Comparison of ENCODE assay signal across 1 cellular context in the genomic region with DNA sequence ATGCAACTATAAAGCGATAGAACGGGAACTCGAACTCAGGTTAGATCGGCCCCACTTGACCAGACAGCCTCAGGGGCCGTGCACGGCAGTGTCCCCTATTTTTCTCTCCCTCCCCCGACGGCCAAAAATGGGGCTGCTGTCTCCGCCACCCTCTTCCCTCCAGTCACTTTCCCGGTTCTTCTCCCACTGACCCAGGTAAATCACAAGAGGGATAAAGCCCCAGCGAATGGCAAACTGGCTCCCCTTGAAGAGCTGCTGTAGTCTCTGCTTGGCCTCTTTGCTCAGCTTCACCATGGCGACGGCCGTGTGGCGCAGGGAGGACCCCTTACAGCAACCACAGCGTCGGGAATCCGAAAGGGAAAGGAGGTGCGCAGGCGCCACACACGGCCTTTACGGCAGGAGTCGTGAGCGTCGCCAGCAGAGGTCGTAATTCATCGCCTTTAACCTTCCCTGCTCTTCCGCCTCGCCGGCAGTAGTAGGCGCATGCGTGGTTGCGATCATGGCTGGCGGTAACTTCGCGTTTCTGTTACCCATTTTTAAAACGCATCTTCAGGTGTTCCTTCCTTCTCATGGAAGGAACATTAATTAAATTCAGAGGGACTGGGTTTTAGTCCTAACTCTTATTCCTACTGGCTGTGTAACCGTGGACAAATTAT.
TF ChIP-seq lines count a peak whose summit lies in the region.

A gene (minus strand): TSS at position 364 of the 656 bp plus-strand sequence. CDS start 70 bp downstream, at position 294.

TF ChIP-seq in HCT116, 20 proteins besides CTCF, POLR2A, EP300 and RAD21 (continued from another document):
- TF ChIP-seq, protein P1, sequence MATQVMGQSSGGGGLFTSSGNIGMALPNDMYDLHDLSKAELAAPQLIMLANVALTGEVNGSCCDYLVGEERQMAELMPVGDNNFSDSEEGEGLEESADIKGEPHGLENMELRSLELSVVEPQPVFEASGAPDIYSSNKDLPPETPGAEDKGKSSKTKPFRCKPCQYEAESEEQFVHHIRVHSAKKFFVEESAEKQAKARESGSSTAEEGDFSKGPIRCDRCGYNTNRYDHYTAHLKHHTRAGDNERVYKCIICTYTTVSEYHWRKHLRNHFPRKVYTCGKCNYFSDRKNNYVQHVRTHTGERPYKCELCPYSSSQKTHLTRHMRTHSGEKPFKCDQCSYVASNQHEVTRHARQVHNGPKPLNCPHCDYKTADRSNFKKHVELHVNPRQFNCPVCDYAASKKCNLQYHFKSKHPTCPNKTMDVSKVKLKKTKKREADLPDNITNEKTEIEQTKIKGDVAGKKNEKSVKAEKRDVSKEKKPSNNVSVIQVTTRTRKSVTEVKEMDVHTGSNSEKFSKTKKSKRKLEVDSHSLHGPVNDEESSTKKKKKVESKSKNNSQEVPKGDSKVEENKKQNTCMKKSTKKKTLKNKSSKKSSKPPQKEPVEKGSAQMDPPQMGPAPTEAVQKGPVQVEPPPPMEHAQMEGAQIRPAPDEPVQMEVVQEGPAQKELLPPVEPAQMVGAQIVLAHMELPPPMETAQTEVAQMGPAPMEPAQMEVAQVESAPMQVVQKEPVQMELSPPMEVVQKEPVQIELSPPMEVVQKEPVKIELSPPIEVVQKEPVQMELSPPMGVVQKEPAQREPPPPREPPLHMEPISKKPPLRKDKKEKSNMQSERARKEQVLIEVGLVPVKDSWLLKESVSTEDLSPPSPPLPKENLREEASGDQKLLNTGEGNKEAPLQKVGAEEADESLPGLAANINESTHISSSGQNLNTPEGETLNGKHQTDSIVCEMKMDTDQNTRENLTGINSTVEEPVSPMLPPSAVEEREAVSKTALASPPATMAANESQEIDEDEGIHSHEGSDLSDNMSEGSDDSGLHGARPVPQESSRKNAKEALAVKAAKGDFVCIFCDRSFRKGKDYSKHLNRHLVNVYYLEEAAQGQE (IDR thresholded peaks at IDR 0.05; ENCODE audit: low read depth), result no peak
- TF ChIP-seq JUND (IDR thresholded peaks at IDR 0.05), result no peak
- TF ChIP-seq, protein P2, sequence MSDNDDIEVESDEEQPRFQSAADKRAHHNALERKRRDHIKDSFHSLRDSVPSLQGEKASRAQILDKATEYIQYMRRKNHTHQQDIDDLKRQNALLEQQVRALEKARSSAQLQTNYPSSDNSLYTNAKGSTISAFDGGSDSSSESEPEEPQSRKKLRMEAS (IDR thresholded peaks at IDR 0.05), result peak; percentile 82
- TF ChIP-seq, protein P3, sequence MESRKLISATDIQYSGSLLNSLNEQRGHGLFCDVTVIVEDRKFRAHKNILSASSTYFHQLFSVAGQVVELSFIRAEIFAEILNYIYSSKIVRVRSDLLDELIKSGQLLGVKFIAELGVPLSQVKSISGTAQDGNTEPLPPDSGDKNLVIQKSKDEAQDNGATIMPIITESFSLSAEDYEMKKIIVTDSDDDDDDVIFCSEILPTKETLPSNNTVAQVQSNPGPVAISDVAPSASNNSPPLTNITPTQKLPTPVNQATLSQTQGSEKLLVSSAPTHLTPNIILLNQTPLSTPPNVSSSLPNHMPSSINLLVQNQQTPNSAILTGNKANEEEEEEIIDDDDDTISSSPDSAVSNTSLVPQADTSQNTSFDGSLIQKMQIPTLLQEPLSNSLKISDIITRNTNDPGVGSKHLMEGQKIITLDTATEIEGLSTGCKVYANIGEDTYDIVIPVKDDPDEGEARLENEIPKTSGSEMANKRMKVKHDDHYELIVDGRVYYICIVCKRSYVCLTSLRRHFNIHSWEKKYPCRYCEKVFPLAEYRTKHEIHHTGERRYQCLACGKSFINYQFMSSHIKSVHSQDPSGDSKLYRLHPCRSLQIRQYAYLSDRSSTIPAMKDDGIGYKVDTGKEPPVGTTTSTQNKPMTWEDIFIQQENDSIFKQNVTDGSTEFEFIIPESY (IDR thresholded peaks at IDR 0.05; ENCODE audit: extremely low read depth, insufficient replicate concordance, low read length), result no peak
